In the genomic region with DNA sequence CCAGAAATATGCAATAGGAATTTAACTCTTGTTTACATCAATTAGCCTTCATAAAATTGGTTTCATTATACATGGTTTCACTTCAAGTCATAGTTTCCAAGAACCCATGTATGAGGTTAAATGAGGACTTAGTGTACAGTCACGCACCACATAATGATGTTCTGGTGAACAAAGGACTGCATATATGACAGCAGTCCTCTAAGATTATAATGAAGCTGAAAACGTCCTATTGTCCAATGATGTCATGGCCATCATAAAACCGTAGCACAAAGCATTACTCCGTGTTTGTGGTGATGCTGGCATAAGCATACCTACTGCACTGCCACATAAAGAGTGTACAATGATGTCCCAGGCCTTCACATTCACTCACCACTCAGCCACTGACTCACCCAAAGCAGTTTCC, we compare ENCODE assay signal across 11 cellular contexts. TPM values are rescaled to one million over a fixed set of nuclear protein-coding genes. Genes with fewer than 3 reads are reported as not detected.
DNase-seq lines count a peak whose midpoint lies in the region; ATAC-seq lines count a peak whose summit lies in the region.
"Had no signal": no experiment of that assay in that cellular context is flagged by ENCODE, and none has a peak within 500 bp of the region (broad histone marks: within the 10 kb centered on the region; RNA-seq: fewer than 3 reads in every experiment).

No MANE protein-coding gene starts in this region.

- H3K4me3 Mint-ChIP-seq in activated naive CD8-positive, alpha-beta T cell treated with anti-CD3 and anti-CD28 coated beads, Interleukin-2, amount 10 ng/mL, durations not matched to agents 7 days and 5 days: peak overlapping the region; percentile 43
- H3K4me3 Mint-ChIP-seq in activated naive CD8-positive, alpha-beta T cell treated with anti-CD3 and anti-CD28 coated beads for 36 hours: no peak overlapping the region
- H3K4me3 Mint-ChIP-seq in stimulated activated memory B cell treated with anti-CD40 and anti-IgM and Interleukin-4, amounts not matched to agents 10 μg/mL and 1 μg/mL and 100 μg/mL, for 72 hours: no peak overlapping the region

- peak overlapping the region; percentile 73 for H3K27ac Mint-ChIP-seq in activated naive CD8-positive, alpha-beta T cell treated with anti-CD3 and anti-CD28 coated beads, Interleukin-2, amount 10 ng/mL, durations not matched to agents 7 days and 5 days
- H3K27ac Mint-ChIP-seq in activated naive CD8-positive, alpha-beta T cell treated with anti-CD3 and anti-CD28 coated beads for 36 hours: no peak overlapping the region
- no peak overlapping the region for H3K27ac Mint-ChIP-seq in stimulated activated memory B cell treated with anti-CD40 and anti-IgM and Interleukin-4, amounts not matched to agents 10 μg/mL and 1 μg/mL and 100 μg/mL, for 72 hours

- ATAC-seq in activated naive CD8-positive, alpha-beta T cell treated with anti-CD3 and anti-CD28 coated beads, Interleukin-2, amount 10 ng/mL, durations not matched to agents 7 days and 5 days (ENCODE audit: low read depth): peak; percentile 82
- ATAC-seq in GM21737 (IDR thresholded peaks at IDR 0.05; ENCODE audit: unreplicated experiment) (peak; percentile 63), HG03280 (IDR thresholded peaks at IDR 0.05; ENCODE audit: unreplicated experiment) (peak; percentile 88)
- ATAC-seq in stimulated activated memory B cell treated with anti-CD40 and anti-IgM and Interleukin-4, amounts not matched to agents 10 μg/mL and 1 μg/mL and 100 μg/mL, for 72 hours: peak; percentile 81
- ATAC-seq: left lung had no signal

- POLR2A ChIA-PET in activated naive CD8-positive, alpha-beta T cell treated with anti-CD3 and anti-CD28 coated beads, Interleukin-2, amount 10 ng/mL, durations not matched to agents 7 days and 5 days (lab: Charles Lee): no interaction called here

- no peak for DNase-seq in activated naive CD8-positive, alpha-beta T cell treated with anti-CD3 and anti-CD28 coated beads, Interleukin-2, amount 10 ng/mL, durations not matched to agents 7 days and 5 days
- no peak for DNase-seq in activated naive CD8-positive, alpha-beta T cell treated with anti-CD3 and anti-CD28 coated beads for 36 hours
- DNase-seq in OCI-M2 (lab: John Stamatoyannopoulos, UW; ENCODE audit: unreplicated experiment) (no peak), hepatic stellate cell (ENCODE audit: low spot score) (no peak)
- no peak for DNase-seq in stimulated activated CD4-positive, alpha-beta T cell treated with anti-CD3 and anti-CD28 coated beads, Interleukin-2, amount 100 ng/mL, for 48 hours
- DNase-seq: brain microvascular endothelial cell, GDM1, left lung had no signal

- H3K27me3 Mint-ChIP-seq in activated naive CD8-positive, alpha-beta T cell treated with anti-CD3 and anti-CD28 coated beads, Interleukin-2, amount 10 ng/mL, durations not matched to agents 7 days and 5 days: peaks cover 11% of the 10 kb centered on the region
- no peaks in the 10 kb centered on the region for H3K27me3 Mint-ChIP-seq in activated naive CD8-positive, alpha-beta T cell treated with anti-CD3 and anti-CD28 coated beads for 36 hours
- H3K27me3 Mint-ChIP-seq in stimulated activated memory B cell treated with anti-CD40 and anti-IgM and Interleukin-4, amounts not matched to agents 10 μg/mL and 1 μg/mL and 100 μg/mL, for 72 hours: no peaks in the 10 kb centered on the region

- H3K36me3 Mint-ChIP-seq in activated naive CD8-positive, alpha-beta T cell treated with anti-CD3 and anti-CD28 coated beads, Interleukin-2, amount 10 ng/mL, durations not matched to agents 7 days and 5 days: peaks cover 2% of the 10 kb centered on the region
- peaks cover 2% of the 10 kb centered on the region for H3K36me3 Mint-ChIP-seq in activated naive CD8-positive, alpha-beta T cell treated with anti-CD3 and anti-CD28 coated beads for 36 hours
- H3K36me3 Mint-ChIP-seq in stimulated activated memory B cell treated with anti-CD40 and anti-IgM and Interleukin-4, amounts not matched to agents 10 μg/mL and 1 μg/mL and 100 μg/mL, for 72 hours: peaks cover 7% of the 10 kb centered on the region

- peaks cover 5% of the 10 kb centered on the region for H3K9me3 Mint-ChIP-seq in activated naive CD8-positive, alpha-beta T cell treated with anti-CD3 and anti-CD28 coated beads, Interleukin-2, amount 10 ng/mL, durations not matched to agents 7 days and 5 days
- H3K9me3 Mint-ChIP-seq in activated naive CD8-positive, alpha-beta T cell treated with anti-CD3 and anti-CD28 coated beads for 36 hours: no peaks in the 10 kb centered on the region
- H3K9me3 Mint-ChIP-seq in stimulated activated memory B cell treated with anti-CD40 and anti-IgM and Interleukin-4, amounts not matched to agents 10 μg/mL and 1 μg/mL and 100 μg/mL, for 72 hours: peaks cover 3% of the 10 kb centered on the region

- H3K4me1 Mint-ChIP-seq in activated naive CD8-positive, alpha-beta T cell treated with anti-CD3 and anti-CD28 coated beads, Interleukin-2, amount 10 ng/mL, durations not matched to agents 7 days and 5 days: peaks cover 14% of the 10 kb centered on the region
- peaks cover 2% of the 10 kb centered on the region for H3K4me1 Mint-ChIP-seq in activated naive CD8-positive, alpha-beta T cell treated with anti-CD3 and anti-CD28 coated beads for 36 hours
- peaks cover 26% of the 10 kb centered on the region for H3K4me1 Mint-ChIP-seq in stimulated activated memory B cell treated with anti-CD40 and anti-IgM and Interleukin-4, amounts not matched to agents 10 μg/mL and 1 μg/mL and 100 μg/mL, for 72 hours

RNA-seq across cellular contexts. Expression of gene SMCO4, which starts 31.1 kb away (rescaled TPM):
- 10 to 100 TPM in 1 of 2 experiments, 1 to 10 TPM in 1; 8.9 to 11.0 TPM for total RNA-seq in activated naive CD8-positive, alpha-beta T cell treated with anti-CD3 and anti-CD28 coated beads, Interleukin-2, amount 10 ng/mL, durations not matched to agents 7 days and 5 days
- total RNA-seq in activated naive CD8-positive, alpha-beta T cell treated with anti-CD3 and anti-CD28 coated beads for 36 hours: 1 to 10 TPM; 6.1 to 6.8 TPM
